Comparison of ENCODE assay signal across 16 cellular contexts in the genomic region with DNA sequence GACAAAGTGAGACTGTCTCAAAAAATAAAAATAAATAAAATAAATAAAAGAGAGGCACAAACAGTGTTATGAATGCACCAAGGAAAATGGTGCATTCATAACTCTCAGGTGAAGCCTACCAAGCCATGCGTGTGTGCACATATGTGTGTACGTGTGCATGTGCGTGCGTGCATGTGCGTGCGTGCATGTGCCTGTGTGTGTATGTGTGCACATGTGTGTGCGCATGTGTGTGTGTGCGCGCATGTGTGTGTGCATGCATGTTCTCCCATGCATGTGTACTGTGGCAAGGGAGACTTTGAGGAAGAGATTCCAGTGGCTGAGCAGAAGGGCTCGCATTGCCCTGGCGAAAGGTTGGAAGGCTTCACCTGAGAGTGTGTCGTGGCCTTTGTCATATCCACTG. TPM values are rescaled to one million over a fixed set of nuclear protein-coding genes. Genes with fewer than 3 reads are reported as not detected.
DNase-seq lines count a peak whose midpoint lies in the region; ATAC-seq, FAIRE-seq and TF ChIP-seq lines count a peak whose summit lies in the region.
"Had no signal": no experiment of that assay in that cellular context is flagged by ENCODE, and none has a peak within 500 bp of the region (broad histone marks: within the 10 kb centered on the region; RNA-seq: fewer than 3 reads in every experiment).

No MANE protein-coding gene starts in this region.

- peaks cover 68% of the 10 kb centered on the region for H3K79me2 ChIP-seq in GM12878 (ENCODE audit: control insufficient read depth, insufficient read depth, low read length)

- FAIRE-seq in GM12878 (lab: Jason Lieb, UNC), result no peak
- FAIRE-seq: colon, endometrium had no signal

- no peaks in the 10 kb centered on the region for H3K27me3 ChIP-seq in CD8-positive, alpha-beta T cell (ENCODE audit: insufficient read depth, low read length)
- H3K27me3 ChIP-seq in GM12878 (replicated peaks in 1 of 2; ENCODE audit: control insufficient read depth in 2 of 2, insufficient read depth in 2 of 2, low read length in 1 of 2), result no peaks in the 10 kb centered on the region
- H3K27me3 ChIP-seq: brain microvascular endothelial cell had no signal

- H3K27ac ChIP-seq in CD8-positive, alpha-beta T cell (ENCODE audit: low read depth, low read length), result no peak overlapping the region
- no peak overlapping the region for H3K27ac ChIP-seq in GM12878 (ENCODE audit: control insufficient read depth, insufficient read depth)
- H3K27ac ChIP-seq: brain microvascular endothelial cell had no signal

- peaks cover 6% of the 10 kb centered on the region for H4K20me1 ChIP-seq in GM12878 (ENCODE audit: control insufficient read depth, insufficient read depth)

- CTCF ChIA-PET in CD8-positive, alpha-beta T cell (lab: Charles Lee), result no interaction called here
- CTCF ChIA-PET in GM12878 (lab: Yijun Ruan, JAX), result interaction anchor here (1.1 to 1.6 kb wide), 2 partner anchors 8 to 42 kb away, joined by 3 to 7 read pairs; no protein-coding TSS in a partner anchor

- H3K4me2 ChIP-seq in GM12878 (ENCODE audit: control insufficient read depth, insufficient read depth), result peak overlapping the region; percentile 84; the same call in 1 of the 2 replicates

- SMC1A ChIA-PET in GM12878 (lab: Charles Lee; ENCODE audit: uncharacterized antibody, unreplicated experiment), result interaction anchor here (1.4 to 7.5 kb wide), 4 partner anchors 9 to 33 kb away, joined by 4 to 69 read pairs (median 32); partner anchors contain the start of gene QPRT

- H3K36me3 Mint-ChIP-seq in CD8-positive, alpha-beta T cell, result peaks cover 52% of the 10 kb centered on the region
- H3K36me3 Mint-ChIP-seq in nephron (ENCODE audit: low read depth), result no peaks in the 10 kb centered on the region
- H3K36me3 Mint-ChIP-seq: type B pancreatic cell had no signal

- TF ChIP-seq POLR2A in GM19099 (IDR thresholded peaks at IDR 0.05; ENCODE audit: extremely low read depth, insufficient read length, low read depth), result peak; percentile 35
- peak; percentile 79 for TF ChIP-seq POLR2A in GM12878 (IDR thresholded peaks at IDR 0.05; ENCODE audit: low read depth, low read length)

- 94% methylated on average over 12 of the region's 12 CpGs for WGBS in GM12878 (ENCODE audit: insufficient coverage, insufficient replicate concordance, low lambda C conversion rate, missing lambda C conversion rate)

- POLR2A ChIA-PET in CD8-positive, alpha-beta T cell (lab: Charles Lee), result no interaction called here
- POLR2A ChIA-PET in GM12878 (lab: Charles Lee), result interaction anchor here (1.7 to 3.5 kb wide), 2 partner anchors 11 kb away, joined by 7 to 23 read pairs; partner anchors contain the start of gene QPRT

- H3K9me3 Mint-ChIP-seq in CD8-positive, alpha-beta T cell, result no peaks in the 10 kb centered on the region
- H3K9me3 Mint-ChIP-seq in nephron, result no peaks in the 10 kb centered on the region
- H3K9me3 Mint-ChIP-seq: type B pancreatic cell had no signal

- TF ChIP-seq RAD21 in GM12878 (IDR thresholded peaks at IDR 0.05; ENCODE audit: insufficient read depth, low read depth, low read length), result no peak

- peaks cover 55% of the 10 kb centered on the region for H3K4me1 Mint-ChIP-seq in CD8-positive, alpha-beta T cell (ENCODE audit: low read depth)
- H3K4me1 Mint-ChIP-seq in nephron, result peaks cover 24% of the 10 kb centered on the region

- H3K4me3 ChIP-seq in CD8-positive, alpha-beta T cell (ENCODE audit: low read depth, low read length), result no peak overlapping the region
- H3K4me3 ChIP-seq in GM12878, result no peak overlapping the region

- peaks cover 6% of the 10 kb centered on the region for H3K36me3 ChIP-seq in CD8-positive, alpha-beta T cell (ENCODE audit: insufficient read depth, low read length)
- peaks cover 2 to 8% of the 10 kb centered on the region in 2 experiments; a peak in 2 of 4 replicates for H3K36me3 ChIP-seq in GM12878 (ENCODE audit: control insufficient read depth in 2 of 2, insufficient read depth in 2 of 2, low read length in 1 of 2)
- H3K36me3 ChIP-seq: brain microvascular endothelial cell, heart left ventricle had no signal

- H3K9me3 ChIP-seq in CD8-positive, alpha-beta T cell (ENCODE audit: low read length), result no peaks in the 10 kb centered on the region
- H3K9me3 ChIP-seq in GM12878 (replicated peaks; ENCODE audit: control insufficient read depth, insufficient read depth, low read length), result no peaks in the 10 kb centered on the region
- H3K9me3 ChIP-seq: heart left ventricle had no signal

- H3K27ac Mint-ChIP-seq in CD8-positive, alpha-beta T cell, result peak overlapping the region; percentile 95
- H3K27ac Mint-ChIP-seq in nephron, result peak overlapping the region in 2 of 3 experiments; percentile 44 to 95

- TF ChIP-seq EP300 in GM12878 (IDR thresholded peaks at IDR 0.05; ENCODE audit: borderline replicate concordance in 1 of 2, control insufficient read depth in 1 of 2, low read depth in 2 of 2, low read length in 2 of 2), result no peak

- no peak for ATAC-seq in CD8-positive, alpha-beta T cell
- no peak for ATAC-seq in GM12878
- ATAC-seq: heart left ventricle had no signal

- TF ChIP-seq CTCF in CD8-positive, alpha-beta T cell (IDR thresholded peaks at IDR 0.05), result no peak
- TF ChIP-seq CTCF in GM12878 (IDR thresholded peaks at IDR 0.05 in 2 of 3, conservative IDR thresholded peaks at IDR 0.05 in 1 of 3; ENCODE audit: control insufficient read depth in 2 of 3, extremely low read depth in 1 of 3, insufficient read depth in 1 of 3, low read depth in 3 of 3, low read length in 3 of 3) (no peak), nephron (IDR thresholded peaks at IDR 0.05; ENCODE audit: unreplicated experiment in 3 of 3) (no peak)

- H3K27me3 Mint-ChIP-seq in CD8-positive, alpha-beta T cell (ENCODE audit: low read depth), result no peaks in the 10 kb centered on the region
- H3K27me3 Mint-ChIP-seq in nephron (ENCODE audit: low read depth), result no peaks in the 10 kb centered on the region
- H3K27me3 Mint-ChIP-seq: type B pancreatic cell had no signal

- no peak overlapping the region for H3K9ac ChIP-seq in GM12878 (ENCODE audit: control insufficient read depth, insufficient read depth, low read length)

- BruUV-seq in GM12878 (replicated peaks; lab: Mats Ljungman, UMichigan), result no TSS peak

- peaks cover 41% of the 10 kb centered on the region for H3K4me1 ChIP-seq in CD8-positive, alpha-beta T cell (ENCODE audit: insufficient read depth, low read length)
- H3K4me1 ChIP-seq in GM12878 (ENCODE audit: control insufficient read depth, insufficient read depth, low read length), result peaks cover 5% of the 10 kb centered on the region

- intact Hi-C loops in CD8-positive, alpha-beta T cell (cut with DNase I, micrococcal nuclease), result no loop called here
- intact Hi-C loops in GM12878 (cut with micrococcal nuclease; ENCODE audit: unreplicated experiment), result no loop called here

- no peak overlapping the region for H3K4me3 Mint-ChIP-seq in CD8-positive, alpha-beta T cell
- no peak overlapping the region for H3K4me3 Mint-ChIP-seq in nephron

- in situ Hi-C loops in GM12878 (cut with MboI), result no loop called here

- DNase-seq in CD8-positive, alpha-beta T cell, result no peak
- DNase-seq in GM12878 (ENCODE audit: low read depth, low spot score) (no peak), HuH-7 (ENCODE audit: low spot score) (no peak), GF-D8 (lab: John Stamatoyannopoulos, UW) (no peak)
- no peak for DNase-seq in stimulated activated CD4-positive, alpha-beta T cell treated with anti-CD3 and anti-CD28 coated beads, Interleukin-4, amount 100 ng/mL, for 4 hours
- DNase-seq: activated CD4-positive, alpha-beta T cell treated with anti-CD3 and anti-CD28 coated beads for 1 hour; brain microvascular endothelial cell; heart left ventricle; NCI-H1436 treated with DMSO at 0.1 percent for 48 hours; NCI-H524 had no signal

- RAD21 ChIA-PET in GM12878 (lab: Charles Lee; ENCODE audit: unreplicated experiment), result interaction anchor here (1.0 to 8.2 kb wide), 4 partner anchors 10 to 34 kb away, joined by 4 to 98 read pairs (median 38); partner anchors contain the start of gene QPRT

- H2AFZ ChIP-seq in GM12878 (ENCODE audit: control insufficient read depth, low read depth, low read length), result no peak overlapping the region

RNA-seq across cellular contexts. Expression of gene SPN, which starts 4.7 kb away (rescaled TPM):
- 10 to 100 TPM; 36.9 to 38.2 TPM for total RNA-seq in CD8-positive, alpha-beta T cell
- total RNA-seq in GM12878 (2013; cell fraction: nucleolus; rRNA removed), result 270 and 289 TPM in 2 replicates
- 74.4 and 80.7 TPM in 2 replicates for total RNA-seq in GM12878 (2014; rRNA removed)
- total RNA-seq in GM12878 (2014; rRNA removed; fragmentation: Illumina TruSeq; extraction: Trizol), result 54.1 and 57.4 TPM in 2 replicates
- 173 and 182 TPM in 2 replicates for total RNA-seq in GM12878 (2021)
- 29.2 TPM for polyA plus RNA-seq in GM12878 (2011; ENCODE audit: low read depth)
- 45.4 and 134 TPM in 2 replicates for polyA plus RNA-seq in GM12878 (2011; rRNA removed)
- polyA plus RNA-seq in GM12878 (2011; cell fraction: cytosol; rRNA removed), result 78.1 and 109 TPM in 2 replicates
- 119 and 123 TPM in 2 replicates for polyA plus RNA-seq in GM12878 (2011; cell fraction: nucleus; rRNA removed)
- 89.0 and 97.1 TPM in 2 replicates for polyA plus RNA-seq in GM12878 (2012)
- polyA plus RNA-seq in GM12878 (2014; fragmentation: Illumina TruSeq; extraction: Trizol), result 144 and 150 TPM in 2 replicates
- polyA plus RNA-seq in GM12878 (2014; fragmentation: Nextera tagmentation; extraction: Ambion mirVana), result 10 to 100 TPM; 16.2 to 42.8 TPM
- 74.6 and 80.2 TPM in 2 replicates for polyA plus RNA-seq in GM12878 (2014; rRNA removed)
- polyA plus RNA-seq in GM12878 (2016; fragmentation: Nextera tagmentation; extraction: Ambion mirVana), result 100 to 1,000 TPM; 105 to 108 TPM
- 96.7 and 112 TPM in 2 replicates for polyA minus RNA-seq in GM12878 (2011; rRNA and poly(A)+ RNA removed)
- polyA minus RNA-seq in GM12878 (2011; cell fraction: cytosol; rRNA and poly(A)+ RNA removed), result 47.4 and 49.8 TPM in 2 replicates
- polyA minus RNA-seq in GM12878 (2011; cell fraction: nucleus; rRNA and poly(A)+ RNA removed), result 26.7 and 39.3 TPM in 2 replicates
- total RNA-seq: MCF 10A had no signal

RNA-seq across cellular contexts. Expression of gene QPRT, which starts 11.2 kb away (rescaled TPM):
- under 1 TPM in 1 of 2 experiments, not detected in 1; 0.76 TPM for total RNA-seq in CD8-positive, alpha-beta T cell
- total RNA-seq in GM12878 (2013; cell fraction: nucleolus; rRNA removed), result 28.0 and 32.4 TPM in 2 replicates
- total RNA-seq in GM12878 (2014; rRNA removed), result 32.1 and 36.4 TPM in 2 replicates
- 15.6 and 16.4 TPM in 2 replicates for total RNA-seq in GM12878 (2014; rRNA removed; fragmentation: Illumina TruSeq; extraction: Trizol)
- 34.8 and 35.7 TPM in 2 replicates for total RNA-seq in GM12878 (2021)
- polyA plus RNA-seq in GM12878 (2011; ENCODE audit: low read depth), result 14.8 TPM
- 25.7 and 43.0 TPM in 2 replicates for polyA plus RNA-seq in GM12878 (2011; rRNA removed)
- polyA plus RNA-seq in GM12878 (2011; cell fraction: cytosol; rRNA removed), result 57.2 and 75.7 TPM in 2 replicates
- polyA plus RNA-seq in GM12878 (2011; cell fraction: nucleus; rRNA removed), result 36.7 and 44.1 TPM in 2 replicates
- 52.2 and 54.7 TPM in 2 replicates for polyA plus RNA-seq in GM12878 (2012)
- polyA plus RNA-seq in GM12878 (2014; fragmentation: Illumina TruSeq; extraction: Trizol), result 19.2 and 19.9 TPM in 2 replicates
- polyA plus RNA-seq in GM12878 (2014; fragmentation: Nextera tagmentation; extraction: Ambion mirVana), result 1 to 10 TPM; 2.7 to 6.9 TPM
- 30.1 and 31.3 TPM in 2 replicates for polyA plus RNA-seq in GM12878 (2014; rRNA removed)
- 10 to 100 TPM; 31.4 to 34.7 TPM for polyA plus RNA-seq in GM12878 (2016; fragmentation: Nextera tagmentation; extraction: Ambion mirVana)
- polyA minus RNA-seq in GM12878 (2011; rRNA and poly(A)+ RNA removed), result 27.3 and 44.8 TPM in 2 replicates
- polyA minus RNA-seq in GM12878 (2011; cell fraction: cytosol; rRNA and poly(A)+ RNA removed), result 20.3 and 25.0 TPM in 2 replicates
- polyA minus RNA-seq in GM12878 (2011; cell fraction: nucleus; rRNA and poly(A)+ RNA removed), result 5.8 and 9.1 TPM in 2 replicates
- total RNA-seq: MCF 10A had no signal

Comparison
In these comparisons a context has a peak if more than half of its experiments do, and no peak if none do; other contexts are left out.
1. RNA of gene QPRT, which starts 11.2 kb away (total RNA-seq): 15.6 to 36.4 TPM in GM12878; 0.76 TPM in CD8-positive, alpha-beta T cell; every median in the first group is over 4 times any median in the second.